8 cellular contexts compared by ENCODE assay signal in genomic region chr6:157273756-157274088, GRCh38. TPM values are rescaled to one million over a fixed set of nuclear protein-coding genes. Genes with fewer than 3 reads are reported as not detected.
DNase-seq lines count a peak whose midpoint lies in the region; ATAC-seq and TF ChIP-seq lines count a peak whose summit lies in the region.

No MANE protein-coding gene starts in this region.

- peaks cover 3 to 38% (median 27%) of the 10 kb centered on the region in 6 donors for H3K4me1 ChIP-seq in spleen

- WGBS in spleen, 5 donors: 20 to 32% (median 27%) methylated on average over 10 to 12 of the region's 12 CpGs

- no peaks in the 10 kb centered on the region for H3K36me3 ChIP-seq in spleen

- no peaks in the 10 kb centered on the region for H3K27me3 ChIP-seq in spleen (replicated peaks in 1 of 7)

- intact Hi-C loops in head of caudate nucleus (cut with DNase I) (loop anchor here (10.0 kb wide), 1 partner anchor 229 kb away; no protein-coding TSS in a partner anchor), spleen (cut with DNase I; ENCODE audit: low total_unique reads) (loop anchor here (10.0 kb wide), 1 partner anchor 239 kb away; no protein-coding TSS in a partner anchor)

- H3K27ac ChIP-seq in spleen: peak overlapping the region in 7 of 8 donors; percentile 81 to 93 (median 89)

- ATAC-seq in GM19023 (IDR thresholded peaks at IDR 0.05; ENCODE audit: unreplicated experiment): peak; percentile 29
- ATAC-seq in HG03280 (IDR thresholded peaks at IDR 0.05; ENCODE audit: unreplicated experiment): peak; percentile 38

- peak in 1 of 3 donors; percentile 13 for TF ChIP-seq POLR2A in spleen (IDR thresholded peaks at IDR 0.05)

- no peaks in the 10 kb centered on the region for H3K9me3 ChIP-seq in spleen

- DNase-seq in RPMI7951 (ENCODE audit: low read depth) (peak; percentile 73), activated gamma-delta T cell (lab: John Stamatoyannopoulos, UW) (peak; percentile 40), head of caudate nucleus (peak in 41 of 42 donors; percentile 8 to 79 (median 52)), spleen (peak; percentile 91), GOT3 (lab: John Stamatoyannopoulos, UW) (no peak), kidney glomerular epithelial cell (lab: John Stamatoyannopoulos, UW) (no peak)

- peak overlapping the region; percentile 52 to 87 (median 63) for H3K4me3 ChIP-seq in spleen

- TF ChIP-seq CTCF in spleen (IDR thresholded peaks at IDR 0.05 in 8 of 11, conservative IDR thresholded peaks at IDR 0.05 in 3 of 11): no peak

RNA-seq across cellular contexts. Expression of gene TMEM242, which starts 49.6 kb away (rescaled TPM):
- total RNA-seq in RPMI7951 (2014; rRNA removed; shearing (Covaris generic)): 8.2 and 9.3 TPM in 2 replicates
- total RNA-seq in spleen: 10 to 100 TPM in 3 of 7 donors, 1 to 10 TPM in 4; 5.6 to 16.0 (median 9.2) TPM
- polyA plus RNA-seq in spleen: 1 to 10 TPM; 3.7 to 6.7 (median 5.8) TPM

Comparison
In these comparisons a context has a peak if more than half of its experiments do, and no peak if none do; other contexts are left out.
1. DNase-seq: peak in RPMI7951 (single experiment), activated gamma-delta T cell (single experiment), head of caudate nucleus (41 of 42) and spleen (single experiment); none in GOT3 (single experiment) and kidney glomerular epithelial cell (single experiment).